ENCODE assay signal across 17 cellular contexts in genomic region chrX:70016513-70016912, GRCh38. TPM values are rescaled to one million over a fixed set of nuclear protein-coding genes. Genes with fewer than 3 reads are reported as not detected.
DNase-seq lines count a peak whose midpoint lies in the region; ATAC-seq and FAIRE-seq lines count a peak whose summit lies in the region.
"Had no signal": no experiment of that assay in that cellular context is flagged by ENCODE, and none has a peak within 500 bp of the region (broad histone marks: within the 10 kb centered on the region; RNA-seq: fewer than 3 reads in every experiment).

No MANE protein-coding gene starts in this region.

- H3K9me3 ChIP-seq in CD4-positive, CD25-positive, alpha-beta regulatory T cell (ENCODE audit: control insufficient read depth in 2 of 2, low read length in 2 of 2): no peaks in the 10 kb centered on the region

- H3K27ac Mint-ChIP-seq in activated T-cell treated with anti-CD3 and anti-CD28 coated beads, Interleukin-2, amount 50 U/mL, for 72 hours: peak overlapping the region; percentile 75
- no peak overlapping the region for H3K27ac Mint-ChIP-seq in activated T-cell treated with anti-CD3 and anti-CD28 coated beads, Interleukin-2, amount 50 U/mL, for 24 hours
- peak overlapping the region in 1 of 3 donors; percentile 69 for H3K27ac Mint-ChIP-seq in CD4-positive, CD25-positive, alpha-beta regulatory T cell
- H3K27ac Mint-ChIP-seq in T-helper 1 cell treated with Interleukin-12 subunit alpha and Interleukin-12 subunit beta and Interleukin-4 antibody, amounts not matched to agents 30 μg/mL and 1 μg/mL, for 36 hours: peak overlapping the region; percentile 10
- H3K27ac Mint-ChIP-seq: CD14-positive monocyte had no signal

- no peaks in the 10 kb centered on the region for H3K27me3 Mint-ChIP-seq in activated T-cell treated with anti-CD3 and anti-CD28 coated beads, Interleukin-2, amount 50 U/mL, for 72 hours (ENCODE audit: low read depth)
- peaks cover 68% of the 10 kb centered on the region for H3K27me3 Mint-ChIP-seq in activated T-cell treated with anti-CD3 and anti-CD28 coated beads, Interleukin-2, amount 50 U/mL, for 24 hours
- H3K27me3 Mint-ChIP-seq in CD4-positive, CD25-positive, alpha-beta regulatory T cell: peaks cover 12% of the 10 kb centered on the region
- no peaks in the 10 kb centered on the region for H3K27me3 Mint-ChIP-seq in T-helper 1 cell treated with Interleukin-12 subunit alpha and Interleukin-12 subunit beta and Interleukin-4 antibody, amounts not matched to agents 30 μg/mL and 1 μg/mL, for 36 hours (ENCODE audit: low read depth)

- H3K36me3 ChIP-seq in CD4-positive, CD25-positive, alpha-beta regulatory T cell (ENCODE audit: control insufficient read depth, insufficient read depth, low read length): no peaks in the 10 kb centered on the region

- H3K27me3 ChIP-seq in CD4-positive, CD25-positive, alpha-beta regulatory T cell (ENCODE audit: control insufficient read depth, insufficient read depth, low read length): no peaks in the 10 kb centered on the region

- no peaks in the 10 kb centered on the region for H3K4me1 ChIP-seq in CD4-positive, CD25-positive, alpha-beta regulatory T cell (ENCODE audit: control insufficient read depth, insufficient read depth, low read length, poor library complexity, severe bottlenecking)

- no peak overlapping the region for H3K4me3 ChIP-seq in CD4-positive, CD25-positive, alpha-beta regulatory T cell (ENCODE audit: low read depth, low read length)

- peaks cover 9% of the 10 kb centered on the region for H3K4me1 Mint-ChIP-seq in activated T-cell treated with anti-CD3 and anti-CD28 coated beads, Interleukin-2, amount 50 U/mL, for 72 hours (ENCODE audit: low read depth)
- peaks cover 16% of the 10 kb centered on the region for H3K4me1 Mint-ChIP-seq in activated T-cell treated with anti-CD3 and anti-CD28 coated beads, Interleukin-2, amount 50 U/mL, for 24 hours (ENCODE audit: low read depth)
- H3K4me1 Mint-ChIP-seq in CD4-positive, CD25-positive, alpha-beta regulatory T cell: peaks cover 0 to 17% (median 4%) of the 10 kb centered on the region in 4 donors
- H3K4me1 Mint-ChIP-seq in T-helper 1 cell treated with Interleukin-12 subunit alpha and Interleukin-12 subunit beta and Interleukin-4 antibody, amounts not matched to agents 30 μg/mL and 1 μg/mL, for 36 hours (ENCODE audit: low read depth): peaks cover 10% of the 10 kb centered on the region
- H3K4me1 Mint-ChIP-seq: CD14-positive monocyte had no signal

- no peak overlapping the region for H3K27ac ChIP-seq in CD4-positive, CD25-positive, alpha-beta regulatory T cell (ENCODE audit: insufficient read depth, low read length, poor library complexity, severe bottlenecking)

- peak overlapping the region in 1 of 2 donors; percentile 70 for H3K4me3 Mint-ChIP-seq in activated T-cell treated with anti-CD3 and anti-CD28 coated beads, Interleukin-2, amount 50 U/mL, for 72 hours
- no peak overlapping the region for H3K4me3 Mint-ChIP-seq in activated T-cell treated with anti-CD3 and anti-CD28 coated beads, Interleukin-2, amount 50 U/mL, for 24 hours
- no peak overlapping the region for H3K4me3 Mint-ChIP-seq in CD4-positive, CD25-positive, alpha-beta regulatory T cell
- peak overlapping the region; percentile 25 for H3K4me3 Mint-ChIP-seq in T-helper 1 cell treated with Interleukin-12 subunit alpha and Interleukin-12 subunit beta and Interleukin-4 antibody, amounts not matched to agents 30 μg/mL and 1 μg/mL, for 36 hours
- H3K4me3 Mint-ChIP-seq: CD14-positive monocyte had no signal

- FAIRE-seq in islet of Langerhans (lab: Jason Lieb, UNC): peak; percentile 24

- ATAC-seq in activated T-cell treated with anti-CD3 and anti-CD28 coated beads, Interleukin-2, amount 50 U/mL, for 72 hours (replicated peaks in 1 of 2): no peak
- peak; percentile 53 to 80 for ATAC-seq in CD4-positive, CD25-positive, alpha-beta regulatory T cell (ENCODE audit: low read depth in 2 of 2)
- ATAC-seq: HCT116, Panc1, Right ventricle myocardium inferior had no signal

- DNase-seq in activated T-cell treated with anti-CD3 and anti-CD28 coated beads, Interleukin-2, amount 50 U/mL, for 72 hours: no peak
- DNase-seq in activated T-cell treated with anti-CD3 and anti-CD28 coated beads, Interleukin-2, amount 50 U/mL, for 24 hours: no peak
- DNase-seq in CD4-positive, CD25-positive, alpha-beta regulatory T cell: peak in 2 of 3 donors; percentile 4 to 63
- DNase-seq in hepatic stellate cell (ENCODE audit: low spot score): no peak
- no peak for DNase-seq in NK-92 (lab: John Stamatoyannopoulos, UW; ENCODE audit: unreplicated experiment)
- DNase-seq in AG08395 (ENCODE audit: low spot score): no peak
- DNase-seq: GF-D8, Kasumi-1, NCI-H187 treated with DMSO at 0.1 percent for 48 hours, NCI-H774 had no signal

- peaks cover 2% of the 10 kb centered on the region in 2 donors for H3K9me3 Mint-ChIP-seq in activated T-cell treated with anti-CD3 and anti-CD28 coated beads, Interleukin-2, amount 50 U/mL, for 72 hours
- H3K9me3 Mint-ChIP-seq in activated T-cell treated with anti-CD3 and anti-CD28 coated beads, Interleukin-2, amount 50 U/mL, for 24 hours: no peaks in the 10 kb centered on the region
- H3K9me3 Mint-ChIP-seq in CD4-positive, CD25-positive, alpha-beta regulatory T cell: peaks cover 0 to 1% (median 0%) of the 10 kb centered on the region in 7 donors
- no peaks in the 10 kb centered on the region for H3K9me3 Mint-ChIP-seq in T-helper 1 cell treated with Interleukin-12 subunit alpha and Interleukin-12 subunit beta and Interleukin-4 antibody, amounts not matched to agents 30 μg/mL and 1 μg/mL, for 36 hours

- H3K36me3 Mint-ChIP-seq in activated T-cell treated with anti-CD3 and anti-CD28 coated beads, Interleukin-2, amount 50 U/mL, for 72 hours (ENCODE audit: insufficient read depth in 2 of 2): peaks cover 0 to 4% of the 10 kb centered on the region in 2 donors
- H3K36me3 Mint-ChIP-seq in activated T-cell treated with anti-CD3 and anti-CD28 coated beads, Interleukin-2, amount 50 U/mL, for 24 hours (ENCODE audit: low read depth): no peaks in the 10 kb centered on the region
- H3K36me3 Mint-ChIP-seq in CD4-positive, CD25-positive, alpha-beta regulatory T cell: no peaks in the 10 kb centered on the region
- no peaks in the 10 kb centered on the region for H3K36me3 Mint-ChIP-seq in T-helper 1 cell treated with Interleukin-12 subunit alpha and Interleukin-12 subunit beta and Interleukin-4 antibody, amounts not matched to agents 30 μg/mL and 1 μg/mL, for 36 hours (ENCODE audit: low read depth)
- H3K36me3 Mint-ChIP-seq: CD14-positive monocyte had no signal

RNA-seq across cellular contexts. Expression of gene AWAT2, which starts 33.2 kb away (rescaled TPM):
- total RNA-seq in activated T-cell treated with anti-CD3 and anti-CD28 coated beads, Interleukin-2, amount 50 U/mL, for 72 hours: not detected
- total RNA-seq in CD4-positive, CD25-positive, alpha-beta regulatory T cell: not detected
- polyA plus RNA-seq in CD4-positive, CD25-positive, alpha-beta regulatory T cell: not detected
- total RNA-seq: A172, Right ventricle myocardium inferior had no signal
- polyA plus RNA-seq: CD14-positive monocyte had no signal

RNA-seq across cellular contexts. Expression of gene OTUD6A, which starts 45.7 kb away (rescaled TPM):
- total RNA-seq in activated T-cell treated with anti-CD3 and anti-CD28 coated beads, Interleukin-2, amount 50 U/mL, for 72 hours: not detected
- total RNA-seq in CD4-positive, CD25-positive, alpha-beta regulatory T cell: not detected
- not detected for polyA plus RNA-seq in CD4-positive, CD25-positive, alpha-beta regulatory T cell
- total RNA-seq: A172, Right ventricle myocardium inferior had no signal
- polyA plus RNA-seq: CD14-positive monocyte had no signal

Comparison
In these comparisons a context has a peak if more than half of its experiments do, and no peak if none do; other contexts are left out.
1. ATAC-seq: peak in CD4-positive, CD25-positive, alpha-beta regulatory T cell (2 of 2); none in activated T-cell treated with anti-CD3 and anti-CD28 coated beads, Interleukin-2, amount 50 U/mL, for 72 hours (0 of 2).
2. DNase-seq: peak in CD4-positive, CD25-positive, alpha-beta regulatory T cell (2 of 3); none in activated T-cell treated with anti-CD3 and anti-CD28 coated beads, Interleukin-2, amount 50 U/mL, for 72 hours (0 of 2), activated T-cell treated with anti-CD3 and anti-CD28 coated beads, Interleukin-2, amount 50 U/mL, for 24 hours (single experiment), hepatic stellate cell (single experiment), NK-92 (single experiment) and AG08395 (single experiment).